ENCODE assay signal across 6 cellular contexts in genomic region chr5:23522553-23522952, GRCh38. TPM values are rescaled to one million over a fixed set of nuclear protein-coding genes. Genes with fewer than 3 reads are reported as not detected.
"Had no signal": no experiment of that assay in that cellular context is flagged by ENCODE, and none has a peak within 500 bp of the region (broad histone marks: within the 10 kb centered on the region; RNA-seq: fewer than 3 reads in every experiment).

No MANE protein-coding gene starts in this region.

- ATAC-seq: GM23338, K562 had no signal

- H3K4me3 Mint-ChIP-seq: GM23338, H9 had no signal

- H3K27ac Mint-ChIP-seq: GM23338, H9 had no signal

- H3K4me1 Mint-ChIP-seq: GM23338, H9 had no signal

- H3K4me3 ChIP-seq: GM23338, K562 had no signal

- DNase-seq: H9, IMR-90 had no signal

RNA-seq across cellular contexts. Expression of gene PRDM9, which starts 15.1 kb away (rescaled TPM):
- total RNA-seq: GM23338, H1, H9, HT-29, IMR-90 had no signal
